ENCODE assay signal across 18 cellular contexts in genomic region chr10:15802375-15802949, GRCh38. TPM values are rescaled to one million over a fixed set of nuclear protein-coding genes. Genes with fewer than 3 reads are reported as not detected.
DNase-seq lines count a peak whose midpoint lies in the region; ATAC-seq and TF ChIP-seq lines count a peak whose summit lies in the region.
"Had no signal": no experiment of that assay in that cellular context is flagged by ENCODE, and none has a peak within 500 bp of the region (broad histone marks: within the 10 kb centered on the region; RNA-seq: fewer than 3 reads in every experiment).

No MANE protein-coding gene starts in this region.

- no peak overlapping the region for H3K27ac ChIP-seq in CD4-positive, CD25-positive, alpha-beta regulatory T cell (ENCODE audit: insufficient read depth, low read length, poor library complexity, severe bottlenecking)
- H3K27ac ChIP-seq: heart right ventricle, tibial artery had no signal

- H3K4me3 ChIP-seq in CD4-positive, CD25-positive, alpha-beta regulatory T cell (ENCODE audit: low read depth, low read length), result no peak overlapping the region
- H3K4me3 ChIP-seq: HAP-1, heart right ventricle, tibial artery had no signal

- peaks cover 43% of the 10 kb centered on the region for H3K36me3 ChIP-seq in CD4-positive, CD25-positive, alpha-beta regulatory T cell (ENCODE audit: control insufficient read depth, insufficient read depth, low read length)

- peak overlapping the region in 2 of 3 donors; percentile 5 to 10 for H3K27ac Mint-ChIP-seq in CD4-positive, CD25-positive, alpha-beta regulatory T cell
- peak overlapping the region; percentile 15 for H3K27ac Mint-ChIP-seq in activated T-cell treated with anti-CD3 and anti-CD28 coated beads, Interleukin-2, amount 50 U/mL, for 72 hours
- H3K27ac Mint-ChIP-seq in progenitor cell of endocrine pancreas, result peak overlapping the region; percentile 58
- H3K27ac Mint-ChIP-seq in natural killer cell treated with Interleukin-12 subunit alpha and Interleukin-12 subunit beta and Interleukin-15 and Interleukin-18, amount 100 ng/mL, for 72 hours, result no peak overlapping the region

- no peaks in the 10 kb centered on the region for H3K27me3 ChIP-seq in CD4-positive, CD25-positive, alpha-beta regulatory T cell (ENCODE audit: control insufficient read depth, insufficient read depth, low read length)
- H3K27me3 ChIP-seq: heart right ventricle, tibial artery had no signal

- no peak for ATAC-seq in CD4-positive, CD25-positive, alpha-beta regulatory T cell (ENCODE audit: low read depth in 2 of 2)
- peak; percentile 31 to 88 for ATAC-seq in activated T-cell treated with anti-CD3 and anti-CD28 coated beads, Interleukin-2, amount 50 U/mL, for 72 hours (replicated peaks in 1 of 2)
- ATAC-seq in natural killer cell treated with Interleukin-12 subunit alpha and Interleukin-12 subunit beta and Interleukin-15 and Interleukin-18, amount 100 ng/mL, for 72 hours, result no peak
- ATAC-seq: esophagus mucosa, heart right ventricle, Panc1 had no signal

- H3K27me3 Mint-ChIP-seq in CD4-positive, CD25-positive, alpha-beta regulatory T cell, result no peaks in the 10 kb centered on the region
- no peaks in the 10 kb centered on the region for H3K27me3 Mint-ChIP-seq in activated T-cell treated with anti-CD3 and anti-CD28 coated beads, Interleukin-2, amount 50 U/mL, for 72 hours (ENCODE audit: low read depth)
- H3K27me3 Mint-ChIP-seq in progenitor cell of endocrine pancreas, result no peaks in the 10 kb centered on the region
- no peaks in the 10 kb centered on the region for H3K27me3 Mint-ChIP-seq in natural killer cell treated with Interleukin-12 subunit alpha and Interleukin-12 subunit beta and Interleukin-15 and Interleukin-18, amount 100 ng/mL, for 72 hours

- no peak overlapping the region for H3K4me3 Mint-ChIP-seq in CD4-positive, CD25-positive, alpha-beta regulatory T cell
- peak overlapping the region in 1 of 2 donors; percentile 16 for H3K4me3 Mint-ChIP-seq in activated T-cell treated with anti-CD3 and anti-CD28 coated beads, Interleukin-2, amount 50 U/mL, for 72 hours
- no peak overlapping the region for H3K4me3 Mint-ChIP-seq in progenitor cell of endocrine pancreas (ENCODE audit: low read depth)
- H3K4me3 Mint-ChIP-seq in natural killer cell treated with Interleukin-12 subunit alpha and Interleukin-12 subunit beta and Interleukin-15 and Interleukin-18, amount 100 ng/mL, for 72 hours, result no peak overlapping the region

- peaks cover 55% of the 10 kb centered on the region for H3K36me3 Mint-ChIP-seq in CD4-positive, CD25-positive, alpha-beta regulatory T cell
- peaks cover 11 to 25% of the 10 kb centered on the region in 2 donors for H3K36me3 Mint-ChIP-seq in activated T-cell treated with anti-CD3 and anti-CD28 coated beads, Interleukin-2, amount 50 U/mL, for 72 hours (ENCODE audit: insufficient read depth in 2 of 2)
- H3K36me3 Mint-ChIP-seq in progenitor cell of endocrine pancreas (ENCODE audit: insufficient read depth), result peaks cover 13% of the 10 kb centered on the region
- peaks cover 22% of the 10 kb centered on the region for H3K36me3 Mint-ChIP-seq in natural killer cell treated with Interleukin-12 subunit alpha and Interleukin-12 subunit beta and Interleukin-15 and Interleukin-18, amount 100 ng/mL, for 72 hours

- peaks cover 0 to 4% (median 0%) of the 10 kb centered on the region in 7 donors for H3K9me3 Mint-ChIP-seq in CD4-positive, CD25-positive, alpha-beta regulatory T cell
- H3K9me3 Mint-ChIP-seq in activated T-cell treated with anti-CD3 and anti-CD28 coated beads, Interleukin-2, amount 50 U/mL, for 72 hours, result no peaks in the 10 kb centered on the region
- H3K9me3 Mint-ChIP-seq in progenitor cell of endocrine pancreas (ENCODE audit: low read depth), result peaks cover 7% of the 10 kb centered on the region
- no peaks in the 10 kb centered on the region for H3K9me3 Mint-ChIP-seq in natural killer cell treated with Interleukin-12 subunit alpha and Interleukin-12 subunit beta and Interleukin-15 and Interleukin-18, amount 100 ng/mL, for 72 hours

- TF ChIP-seq CTCF in progenitor cell of endocrine pancreas (IDR thresholded peaks at IDR 0.05; ENCODE audit: unreplicated experiment), result no peak

- DNase-seq in CD4-positive, CD25-positive, alpha-beta regulatory T cell, result peak in 1 of 3 donors; percentile 35
- DNase-seq in HUDEP-2 (lab: John Stamatoyannopoulos, UW; ENCODE audit: unreplicated experiment in 76 of 76), result peak in 72 of 76 experiments; percentile 13 to 95 (median 66)
- peak; percentile 3 to 15 for DNase-seq in activated T-cell treated with anti-CD3 and anti-CD28 coated beads, Interleukin-2, amount 50 U/mL, for 72 hours
- DNase-seq in progenitor cell of endocrine pancreas (ENCODE audit: low spot score, unreplicated experiment), result no peak
- no peak for DNase-seq in SHP77 (lab: John Stamatoyannopoulos, UW)
- DNase-seq in NCI-H1092 (lab: John Stamatoyannopoulos, UW), result no peak
- no peak for DNase-seq in natural killer cell treated with Interleukin-12 subunit alpha and Interleukin-12 subunit beta and Interleukin-15 and Interleukin-18, amount 100 ng/mL, for 72 hours (ENCODE audit: low spot score)
- DNase-seq in DMS79 (lab: John Stamatoyannopoulos, UW), result no peak
- DNase-seq: C1 segment of cervical spinal cord, cortex of kidney, DND-41, heart right ventricle, NCI-H1694, NCI-H526 treated with DMSO at 0.1 percent for 48 hours, tibial artery had no signal

- no peaks in the 10 kb centered on the region for H3K9me3 ChIP-seq in CD4-positive, CD25-positive, alpha-beta regulatory T cell (ENCODE audit: control insufficient read depth in 2 of 2, low read length in 2 of 2)
- H3K9me3 ChIP-seq: HAP-1 had no signal

- H3K4me1 ChIP-seq in CD4-positive, CD25-positive, alpha-beta regulatory T cell (ENCODE audit: control insufficient read depth, insufficient read depth, low read length, poor library complexity, severe bottlenecking), result no peaks in the 10 kb centered on the region
- H3K4me1 ChIP-seq: HAP-1, heart right ventricle, tibial artery had no signal

- H3K4me1 Mint-ChIP-seq in CD4-positive, CD25-positive, alpha-beta regulatory T cell, result peaks cover 4 to 31% (median 17%) of the 10 kb centered on the region in 4 donors
- peaks cover 11% of the 10 kb centered on the region for H3K4me1 Mint-ChIP-seq in activated T-cell treated with anti-CD3 and anti-CD28 coated beads, Interleukin-2, amount 50 U/mL, for 72 hours (ENCODE audit: low read depth)
- H3K4me1 Mint-ChIP-seq in progenitor cell of endocrine pancreas (ENCODE audit: low read depth), result peaks cover 24% of the 10 kb centered on the region
- H3K4me1 Mint-ChIP-seq in natural killer cell treated with Interleukin-12 subunit alpha and Interleukin-12 subunit beta and Interleukin-15 and Interleukin-18, amount 100 ng/mL, for 72 hours (ENCODE audit: low read depth in 2 of 2), result peaks cover 4 to 14% of the 10 kb centered on the region in 2 donors

RNA-seq across cellular contexts. Expression of gene MINDY3, which starts 57.8 kb away (rescaled TPM):
- 37.1 TPM for total RNA-seq in CD4-positive, CD25-positive, alpha-beta regulatory T cell
- 1 to 10 TPM; 5.5 to 7.2 (median 6.7) TPM for polyA plus RNA-seq in CD4-positive, CD25-positive, alpha-beta regulatory T cell
- total RNA-seq in activated T-cell treated with anti-CD3 and anti-CD28 coated beads, Interleukin-2, amount 50 U/mL, for 72 hours, result 10 to 100 TPM; 13.8 to 19.4 TPM
- total RNA-seq in progenitor cell of endocrine pancreas, result 24.9 and 26.2 TPM in 2 replicates
- 10 to 100 TPM; 25.9 to 34.2 TPM for total RNA-seq in natural killer cell treated with Interleukin-12 subunit alpha and Interleukin-12 subunit beta and Interleukin-15 and Interleukin-18, amount 100 ng/mL, for 72 hours

Comparison
In these comparisons a context has a peak if more than half of its experiments do, and no peak if none do; other contexts are left out.
1. ATAC-seq: peak in activated T-cell treated with anti-CD3 and anti-CD28 coated beads, Interleukin-2, amount 50 U/mL, for 72 hours (2 of 2); none in CD4-positive, CD25-positive, alpha-beta regulatory T cell (0 of 2) and natural killer cell treated with Interleukin-12 subunit alpha and Interleukin-12 subunit beta and Interleukin-15 and Interleukin-18, amount 100 ng/mL, for 72 hours (0 of 2).
2. DNase-seq: peak in HUDEP-2 (72 of 76) and activated T-cell treated with anti-CD3 and anti-CD28 coated beads, Interleukin-2, amount 50 U/mL, for 72 hours (2 of 2); none in progenitor cell of endocrine pancreas (single experiment), SHP77 (0 of 2), NCI-H1092 (single experiment), natural killer cell treated with Interleukin-12 subunit alpha and Interleukin-12 subunit beta and Interleukin-15 and Interleukin-18, amount 100 ng/mL, for 72 hours (single experiment) and DMS79 (single experiment).
3. H3K27ac Mint-ChIP-seq: peak in CD4-positive, CD25-positive, alpha-beta regulatory T cell (2 of 3), activated T-cell treated with anti-CD3 and anti-CD28 coated beads, Interleukin-2, amount 50 U/mL, for 72 hours (single experiment) and progenitor cell of endocrine pancreas (single experiment); none in natural killer cell treated with Interleukin-12 subunit alpha and Interleukin-12 subunit beta and Interleukin-15 and Interleukin-18, amount 100 ng/mL, for 72 hours (0 of 2).